Comparison of ENCODE assay signal across 25 cellular contexts in the genomic region with DNA sequence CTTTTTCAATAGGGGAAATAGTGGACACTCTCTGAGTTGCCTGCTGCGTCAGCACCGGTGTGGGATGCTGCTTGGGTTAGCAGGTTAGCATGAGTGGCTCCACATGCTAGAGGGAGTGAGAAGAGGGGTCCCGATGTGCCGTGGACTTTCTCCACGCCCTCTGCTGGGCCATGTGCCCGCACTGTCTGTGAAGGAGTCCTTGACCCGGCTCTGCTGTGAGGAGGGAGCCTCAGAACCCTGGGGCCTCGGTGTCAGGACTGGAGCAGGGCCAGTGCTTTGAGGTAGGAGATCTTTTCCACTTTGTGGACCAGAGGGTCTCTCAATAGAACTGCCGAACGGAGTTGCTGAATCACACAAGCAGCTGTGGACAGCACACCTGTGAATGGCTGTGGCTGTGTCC. TPM values are rescaled to one million over a fixed set of nuclear protein-coding genes. Genes with fewer than 3 reads are reported as not detected.
A peak's percentile ranks its signal among the peaks of the same experiment; 100 is the strongest.
DNase-seq lines count a peak whose midpoint lies in the region; ATAC-seq, FAIRE-seq and TF ChIP-seq lines count a peak whose summit lies in the region.
"Had no signal": no experiment of that assay in that cellular context is flagged by ENCODE, and none has a peak within 500 bp of the region (broad histone marks: within the 10 kb centered on the region; RNA-seq: fewer than 3 reads in every experiment).

No MANE protein-coding gene starts in this region.

- H3K27me3 ChIP-seq in HepG2 (ENCODE audit: control insufficient read depth in 1 of 2, insufficient read depth in 2 of 2, low read length in 2 of 2) (no peaks in the 10 kb centered on the region), right lobe of liver (no peaks in the 10 kb centered on the region), testis (no peaks in the 10 kb centered on the region)
- H3K27me3 ChIP-seq: BE2C had no signal

- BruUV-seq in HepG2 (replicated peaks; lab: Mats Ljungman, UMichigan) = no TSS peak

- no peak overlapping the region for H3K27ac Mint-ChIP-seq in chondrocyte (ENCODE audit: unreplicated experiment)
- H3K27ac Mint-ChIP-seq in nephron progenitor cell = peak overlapping the region; percentile 59
- H3K27ac Mint-ChIP-seq: CD4-positive, alpha-beta T cell; CD8-positive, alpha-beta memory T cell; GM23338 had no signal

- DNase-seq in HepG2 (ENCODE audit: low spot score) (no peak), right lobe of liver (no peak), chondrocyte (ENCODE audit: low spot score) (peak; percentile 82), nephron progenitor cell (no peak), testis (peak; percentile 57), NCI-H1694 treated with DMSO at 0.1 percent for 48 hours (lab: John Stamatoyannopoulos, UW) (no peak)
- DNase-seq in activated CD4-positive, alpha-beta T cell treated with anti-CD3 and anti-CD28 coated beads, Interleukin-2, amount 50 U/mL, for 4 hours = no peak
- no peak for DNase-seq in stimulated activated CD8-positive, alpha-beta memory T cell treated with anti-CD3 and anti-CD28 coated beads, Interleukin-4, amount 100 ng/mL, for 48 hours
- DNase-seq: AML-193; BE2C; CD4-positive, alpha-beta T cell; CD8-positive, alpha-beta memory T cell; DMS 273 treated with DMSO at 0.1 percent for 48 hours; DMS79; EL; GDM1; H9 had no signal

- H3K4me2 ChIP-seq in HepG2 (ENCODE audit: low read depth, low read length) = no peak overlapping the region
- H3K4me2 ChIP-seq: BLaER1 treated with 17β-estradiol and CSF1 and Interleukin-3, amounts not matched to agents 10 nM and 100 nM; GM23338 had no signal

- no peak overlapping the region for H3K27ac ChIP-seq in HepG2 (ENCODE audit: extremely low read length, insufficient read depth, low read length)
- no peak overlapping the region for H3K27ac ChIP-seq in right lobe of liver
- no peak overlapping the region for H3K27ac ChIP-seq in testis
- H3K27ac ChIP-seq: 22Rv1; BLaER1 treated with 17β-estradiol and CSF1 and Interleukin-3, amounts not matched to agents 10 nM and 100 nM had no signal

- H2AFZ ChIP-seq in HepG2 (ENCODE audit: low read length) = no peak overlapping the region
- H2AFZ ChIP-seq: GM23338 had no signal

- in situ Hi-C loops in HepG2 (cut with HindIII; ENCODE audit: extremely low pct_ligation_motif_present, low pct_unique_long_range_greater_than_20kb) = no loop called here

- WGBS in HepG2 (ENCODE audit: low lambda C conversion rate) = 87% methylated on average over 3 of the region's 10 CpGs
- WGBS in right lobe of liver (ENCODE audit: insufficient coverage, low coverage, low lambda C conversion rate, missing lambda C conversion rate) = 60% methylated on average over 1 of the region's 10 CpGs
- 27 to 40% methylated on average over 1 to 10 of the region's 10 CpGs for WGBS in testis, 2 donors

- H3K4me3 ChIP-seq in HepG2 (replicated peaks in 1 of 3; ENCODE audit: insufficient read depth in 1 of 3, low read depth in 2 of 3, low read length in 3 of 3) (no peak overlapping the region), right lobe of liver (no peak overlapping the region), testis (no peak overlapping the region)
- H3K4me3 ChIP-seq: BLaER1 treated with 17β-estradiol and CSF1 and Interleukin-3, amounts not matched to agents 10 nM and 100 nM; GM12878; GM23338 had no signal

- H3K36me3 Mint-ChIP-seq in chondrocyte (ENCODE audit: low read depth) (peaks cover 55% of the 10 kb centered on the region), nephron progenitor cell (ENCODE audit: low read depth) (peaks cover 80% of the 10 kb centered on the region)
- H3K36me3 Mint-ChIP-seq: CD8-positive, alpha-beta memory T cell had no signal

- TF ChIP-seq CTCF in HepG2 (CRISPR knock-in tag; IDR thresholded peaks at IDR 0.05) (no peak), right lobe of liver (IDR thresholded peaks at IDR 0.05) (no peak), chondrocyte (IDR thresholded peaks at IDR 0.05) (no peak), nephron progenitor cell (IDR thresholded peaks at IDR 0.05) (no peak), testis (IDR thresholded peaks at IDR 0.05) (no peak)

- no peak for ATAC-seq in HepG2
- no peak for ATAC-seq in right lobe of liver
- ATAC-seq: GM12878, GM23338, HCT116 had no signal

- H3K9me3 ChIP-seq in HepG2 (ENCODE audit: low read length) (no peaks in the 10 kb centered on the region), right lobe of liver (no peaks in the 10 kb centered on the region), testis (no peaks in the 10 kb centered on the region)
- H3K9me3 ChIP-seq: BE2C; BLaER1 treated with 17β-estradiol and CSF1 and Interleukin-3, amounts not matched to agents 10 nM and 100 nM had no signal

- CTCF ChIA-PET in HepG2 (lab: Yijun Ruan, JAX; ENCODE audit: low intra/inter-chr PET ratio, low total read pairs) = no interaction called here

- no peaks in the 10 kb centered on the region for H3K79me2 ChIP-seq in HepG2 (ENCODE audit: insufficient read depth, low read length)

- H3K36me3 ChIP-seq in HepG2 (replicated peaks in 1 of 2; ENCODE audit: control insufficient read depth in 1 of 2, insufficient read depth in 2 of 2, low read length in 2 of 2) = peaks cover 54 to 91% of the 10 kb centered on the region in 2 experiments
- H3K36me3 ChIP-seq in right lobe of liver = peaks cover 0 to 91% (median 26%) of the 10 kb centered on the region in 4 donors
- H3K36me3 ChIP-seq in testis (ENCODE audit: low read depth, missing control alignments) = no peaks in the 10 kb centered on the region
- H3K36me3 ChIP-seq: BLaER1 treated with 17β-estradiol and CSF1 and Interleukin-3, amounts not matched to agents 10 nM and 100 nM had no signal

- H3K4me1 ChIP-seq in HepG2 (ENCODE audit: insufficient read depth, low read length) = no peaks in the 10 kb centered on the region
- H3K4me1 ChIP-seq in right lobe of liver = no peaks in the 10 kb centered on the region
- H3K4me1 ChIP-seq in testis = peaks cover 9% of the 10 kb centered on the region
- H3K4me1 ChIP-seq: BE2C had no signal

- no peaks in the 10 kb centered on the region for H3K27me3 Mint-ChIP-seq in chondrocyte (ENCODE audit: low read depth)
- H3K27me3 Mint-ChIP-seq in nephron progenitor cell (ENCODE audit: low read depth, poor library complexity) = no peaks in the 10 kb centered on the region
- H3K27me3 Mint-ChIP-seq: CD4-positive, alpha-beta T cell had no signal

- TF ChIP-seq EP300 in HepG2 (IDR thresholded peaks at IDR 0.05; ENCODE audit: low read depth in 2 of 2, low read length in 2 of 2) (no peak), HepG2 (CRISPR knock-in tag; IDR thresholded peaks at IDR 0.05; ENCODE audit: borderline replicate concordance) (no peak)

- TF ChIP-seq RAD21 in HepG2 (CRISPR knock-in tag; IDR thresholded peaks at IDR 0.05) = no peak

- H3K4me3 Mint-ChIP-seq in chondrocyte (ENCODE audit: unreplicated experiment) (no peak overlapping the region), nephron progenitor cell (no peak overlapping the region)
- H3K4me3 Mint-ChIP-seq: CD4-positive, alpha-beta T cell; CD8-positive, alpha-beta memory T cell; GM23338; H9 had no signal

- H4K20me1 ChIP-seq in HepG2 (ENCODE audit: insufficient read depth, low read length) = peaks cover 4% of the 10 kb centered on the region; the same call in 1 of the 2 replicates

- no peak for FAIRE-seq in HepG2 (lab: Jason Lieb, UNC)
- FAIRE-seq: A204.1, D721Med, GM12878, GM19239 had no signal

- H3K9me3 Mint-ChIP-seq in chondrocyte (ENCODE audit: low read depth) (no peaks in the 10 kb centered on the region), nephron progenitor cell (no peaks in the 10 kb centered on the region)
- H3K9me3 Mint-ChIP-seq: CD4-positive, alpha-beta T cell; CD8-positive, alpha-beta memory T cell; GM23338; H9 had no signal

- intact Hi-C loops in HepG2 (cut with micrococcal nuclease; ENCODE audit: unreplicated experiment) = no loop called here
- intact Hi-C loops in right lobe of liver (cut with DNase I) = no loop called here
- intact Hi-C loops in testis (cut with DNase I; ENCODE audit: low total_unique reads) = no loop called here

- TF ChIP-seq POLR2A in HepG2 (IDR thresholded peaks at IDR 0.05; ENCODE audit: insufficient read depth in 1 of 2, low read depth in 2 of 2, low read length in 2 of 2) = no peak
- TF ChIP-seq POLR2A in right lobe of liver (IDR thresholded peaks at IDR 0.05) = no peak
- TF ChIP-seq POLR2A in testis (IDR thresholded peaks at IDR 0.05) = no peak

- H3K4me1 Mint-ChIP-seq in chondrocyte (ENCODE audit: low read depth) (peaks cover 21% of the 10 kb centered on the region), nephron progenitor cell (peaks cover 12% of the 10 kb centered on the region)
- H3K4me1 Mint-ChIP-seq: CD8-positive, alpha-beta memory T cell; GM23338; H9 had no signal

- POLR2A ChIA-PET in HepG2 (lab: Yijun Ruan, JAX) = no interaction called here

- H3K9ac ChIP-seq in HepG2 (ENCODE audit: insufficient read depth, low read depth, low read length) = no peak overlapping the region
- H3K9ac ChIP-seq: BLaER1 treated with 17β-estradiol and CSF1 and Interleukin-3, amounts not matched to agents 10 nM and 100 nM had no signal

TF ChIP-seq in HepG2, 621 proteins besides CTCF, POLR2A, EP300 and RAD21 (continues in another document):
- TF ChIP-seq AGO2 (optimal IDR thresholded peaks at IDR 0.05; ENCODE audit: low read depth, low read length) = peak; percentile 29

RNA-seq across cellular contexts. Expression of gene CTTN, which starts 14.8 kb away (rescaled TPM):
- total RNA-seq in HepG2 (2016; rRNA removed; fragmentation: Illumina TruSeq; extraction: Trizol) = 83.4 and 114 TPM in 2 replicates
- total RNA-seq in HepG2 (2016; cell fraction: cytosol; rRNA removed; fragmentation: Illumina TruSeq; extraction: Trizol; ENCODE audit: low read depth) = 24.8 and 25.9 TPM in 2 replicates
- total RNA-seq in HepG2 (2016; cell fraction: insoluble cytoplasmic fraction; rRNA removed; fragmentation: Illumina TruSeq; extraction: Trizol) = 73.1 and 116 TPM in 2 replicates
- total RNA-seq in HepG2 (2016; cell fraction: membrane; rRNA removed; fragmentation: Illumina TruSeq; extraction: Trizol) = 32.0 and 33.7 TPM in 2 replicates
- total RNA-seq in HepG2 (2016; cell fraction: nucleus; rRNA removed; fragmentation: Illumina TruSeq; extraction: Trizol) = 137 and 150 TPM in 2 replicates
- polyA plus RNA-seq in HepG2 (2011; rRNA removed) = 84.4 and 113 TPM in 2 replicates
- polyA plus RNA-seq in HepG2 (2011; cell fraction: cytosol; rRNA removed) = 33.9 and 36.5 TPM in 2 replicates
- polyA plus RNA-seq in HepG2 (2011; cell fraction: nucleus; rRNA removed) = 750 and 779 TPM in 2 replicates
- polyA plus RNA-seq in HepG2 (2012) = 108 and 143 TPM in 2 replicates
- 12.3 and 19.6 TPM in 2 replicates for polyA plus RNA-seq in HepG2 (2016; cell fraction: cytosol; fragmentation: Illumina TruSeq; extraction: Trizol; ENCODE audit: low read depth)
- 66.5 and 76.4 TPM in 2 replicates for polyA plus RNA-seq in HepG2 (2016; cell fraction: insoluble cytoplasmic fraction; fragmentation: Illumina TruSeq; extraction: Trizol; ENCODE audit: low read depth)
- polyA plus RNA-seq in HepG2 (2016; cell fraction: membrane; fragmentation: Illumina TruSeq; extraction: Trizol; ENCODE audit: low read depth) = 13.0 and 13.5 TPM in 2 replicates
- 282 and 310 TPM in 2 replicates for polyA plus RNA-seq in HepG2 (2016; cell fraction: nucleus; fragmentation: Illumina TruSeq; extraction: Trizol; ENCODE audit: insufficient read depth, low read depth)
- 87.3 and 152 TPM in 2 replicates for polyA minus RNA-seq in HepG2 (2011; rRNA and poly(A)+ RNA removed; ENCODE audit: low replicate concordance)
- polyA minus RNA-seq in HepG2 (2011; cell fraction: cytosol; rRNA and poly(A)+ RNA removed) = 29.2 and 32.4 TPM in 2 replicates
- 286 and 330 TPM in 2 replicates for polyA minus RNA-seq in HepG2 (2011; cell fraction: nucleus; rRNA and poly(A)+ RNA removed)
- 10 to 100 TPM; 63.6 to 90.8 (median 78.5) TPM for total RNA-seq in right lobe of liver
- total RNA-seq in chondrocyte = 290 to 314 TPM (median 307 TPM) in 3 replicates
- total RNA-seq in testis = 100 to 1,000 TPM; 354 to 377 TPM
- 136 TPM for polyA plus RNA-seq in testis (ENCODE audit: insufficient read depth, low read depth, low replicate concordance)
- polyA plus RNA-seq: CD8-positive, alpha-beta memory T cell had no signal

Comparison
In these comparisons a context has a peak if more than half of its experiments do, and no peak if none do; other contexts are left out.
1. DNase-seq: peak in chondrocyte (single experiment) and testis (single experiment); none in HepG2 (single experiment), right lobe of liver (0 of 3), nephron progenitor cell (single experiment), NCI-H1694 treated with DMSO at 0.1 percent for 48 hours (single experiment), activated CD4-positive, alpha-beta T cell treated with anti-CD3 and anti-CD28 coated beads, Interleukin-2, amount 50 U/mL, for 4 hours (0 of 2) and stimulated activated CD8-positive, alpha-beta memory T cell treated with anti-CD3 and anti-CD28 coated beads, Interleukin-4, amount 100 ng/mL, for 48 hours (single experiment).